In the genomic region with DNA sequence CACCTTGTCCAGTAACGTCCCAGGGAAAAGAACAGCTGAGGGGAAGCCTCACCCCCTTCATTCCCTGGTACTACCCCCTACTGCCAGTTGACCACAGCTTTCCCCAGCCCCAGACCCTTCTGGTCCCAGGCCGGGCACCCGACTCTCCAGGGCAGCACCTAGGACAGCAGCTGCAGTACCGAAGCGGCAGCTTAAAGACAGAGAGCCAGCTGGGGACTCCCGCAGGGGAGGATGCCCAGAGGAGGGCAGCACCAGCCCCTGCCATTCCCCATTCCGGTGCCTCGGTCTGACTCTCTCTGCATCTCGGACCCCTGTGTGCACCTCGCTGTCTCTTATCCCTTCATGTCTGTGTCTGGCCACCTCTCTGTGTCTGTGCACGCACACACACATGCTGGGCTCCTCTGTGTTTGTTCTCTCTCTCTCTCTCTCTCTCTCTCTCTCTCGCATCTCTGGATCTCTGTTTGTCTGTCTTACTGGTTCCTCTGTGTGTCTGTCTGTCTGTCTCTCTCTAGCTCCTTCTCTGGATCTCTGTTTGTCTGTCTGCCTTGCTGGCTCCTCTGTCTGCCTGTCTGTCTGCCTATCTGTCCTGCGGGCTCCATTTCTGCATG, we compare ENCODE assay signal across 9 cellular contexts. TPM values are rescaled to one million over a fixed set of nuclear protein-coding genes. Genes with fewer than 3 reads are reported as not detected.
DNase-seq lines count a peak whose midpoint lies in the region; ATAC-seq and TF ChIP-seq lines count a peak whose summit lies in the region.
"Had no signal": no experiment of that assay in that cellular context is flagged by ENCODE, and none has a peak within 500 bp of the region (broad histone marks: within the 10 kb centered on the region; RNA-seq: fewer than 3 reads in every experiment).

No MANE protein-coding gene starts in this region.

- peak in 1 of 2 donors; percentile 35 for TF ChIP-seq CTCF in fibroblast of lung (conservative IDR thresholded peaks at IDR 0.05 in 1 of 2, IDR thresholded peaks at IDR 0.05 in 1 of 2; ENCODE audit: low read depth in 1 of 2, low read length in 2 of 2)
- TF ChIP-seq CTCF in omental fat pad (IDR thresholded peaks at IDR 0.05): no peak

- H3K4me3 ChIP-seq in GM23248 (no peak overlapping the region), fibroblast of lung (replicated peaks in 1 of 4; ENCODE audit: control extremely low read depth in 1 of 4, insufficient read depth in 1 of 4, low read depth in 3 of 4, low read length in 4 of 4) (no peak overlapping the region)
- H3K4me3 ChIP-seq: ovary had no signal

- H3K9me2 ChIP-seq in GM23248 (ENCODE audit: insufficient read depth): no peaks in the 10 kb centered on the region

- 8 to 10% methylated on average over 11 to 13 of the region's 13 CpGs for WGBS in GM23248 (ENCODE audit: low coverage in 1 of 2, low lambda C conversion rate in 2 of 2, missing lambda C conversion rate in 2 of 2), 2 experiments

- H3K9ac ChIP-seq in GM23248 (no peak overlapping the region), fibroblast of lung (ENCODE audit: insufficient read depth, low read length) (no peak overlapping the region)

- H4K20me1 ChIP-seq in GM23248 (ENCODE audit: insufficient read depth): no peaks in the 10 kb centered on the region
- H4K20me1 ChIP-seq in fibroblast of lung (ENCODE audit: control insufficient read depth, extremely low read depth, insufficient read depth, low read length): no peaks in the 10 kb centered on the region

- DNase-seq in D341Med (ENCODE audit: low spot score): peak; percentile 82
- peak; percentile 77 for DNase-seq in GM23248
- peak; percentile 43 for DNase-seq in NCI-H345 treated with DMSO at 0.1 percent for 48 hours (lab: John Stamatoyannopoulos, UW; ENCODE audit: unreplicated experiment)
- peak; percentile 49 for DNase-seq in activated T-cell treated with anti-CD3 and anti-CD28 coated beads for 1 hour (ENCODE audit: low read depth)
- DNase-seq in fibroblast of lung (ENCODE audit: low read depth in 2 of 2): peak; percentile 29 to 66
- DNase-seq in omental fat pad (ENCODE audit: low spot score): no peak
- no peak for DNase-seq in NCI-H2029 (lab: John Stamatoyannopoulos, UW)

- in situ Hi-C loops in GM23248 (cut with MboI): no loop called here

- H3K79me2 ChIP-seq in GM23248 (ENCODE audit: insufficient read depth) (no peaks in the 10 kb centered on the region), fibroblast of lung (ENCODE audit: control insufficient read depth, insufficient read depth, low read length) (no peaks in the 10 kb centered on the region)

- H3K4me1 ChIP-seq in GM23248 (ENCODE audit: insufficient read depth): peaks cover 8% of the 10 kb centered on the region; the same call in 1 of the 2 replicates
- no peaks in the 10 kb centered on the region for H3K4me1 ChIP-seq in fibroblast of lung (ENCODE audit: control insufficient read depth, extremely low read depth, insufficient read depth, low read length)

- H3K36me3 ChIP-seq in GM23248 (ENCODE audit: low read depth) (no peaks in the 10 kb centered on the region), fibroblast of lung (ENCODE audit: control insufficient read depth, insufficient read depth, low read length) (no peaks in the 10 kb centered on the region)
- H3K36me3 ChIP-seq: ovary had no signal

- H3K27me3 ChIP-seq in GM23248 (replicated peaks; ENCODE audit: insufficient read depth): peaks cover 6% of the 10 kb centered on the region; the same call in 1 of the 2 replicates
- peaks cover 8% of the 10 kb centered on the region for H3K27me3 ChIP-seq in fibroblast of lung (ENCODE audit: control insufficient read depth, insufficient read depth, low read length)
- H3K27me3 ChIP-seq: ovary had no signal

- no peaks in the 10 kb centered on the region for H3F3A ChIP-seq in GM23248 (ENCODE audit: insufficient read depth)

- H3K4me2 ChIP-seq in GM23248 (ENCODE audit: unreplicated experiment) (no peak overlapping the region), fibroblast of lung (ENCODE audit: extremely low read depth, insufficient read depth, low read length) (no peak overlapping the region)

- H3K9me3 ChIP-seq in GM23248 (ENCODE audit: low read depth) (no peaks in the 10 kb centered on the region), fibroblast of lung (ENCODE audit: control insufficient read depth, insufficient read depth, low read depth, low read length) (no peaks in the 10 kb centered on the region)
- H3K9me3 ChIP-seq: ovary had no signal

- ATAC-seq in omental fat pad (ENCODE audit: low FRiP score) (peak; percentile 36), GM18870 (IDR thresholded peaks at IDR 0.05; ENCODE audit: unreplicated experiment) (no peak)

- H3K27ac ChIP-seq in GM23248 (no peak overlapping the region), fibroblast of lung (ENCODE audit: insufficient read depth, low read length) (no peak overlapping the region)
- H3K27ac ChIP-seq: ovary had no signal

- H2AFZ ChIP-seq in GM23248: no peak overlapping the region
- no peak overlapping the region for H2AFZ ChIP-seq in fibroblast of lung (ENCODE audit: low read length)

RNA-seq across cellular contexts. Expression of a gene that starts 9.4 kb away (rescaled TPM):
- 0.51 TPM in 1 of 2 replicates, not detected in the other for total RNA-seq in GM23248 (2014; rRNA removed; shearing (Covaris generic))
- polyA plus RNA-seq in GM23248 (2016; fragmentation: Nextera tagmentation; extraction: Ambion mirVana) (0.04 TPM in 1 of 2 replicates, not detected in the other), fibroblast of lung (not detected in 2 replicates)
- total RNA-seq in fibroblast of lung (under 0.01 and 0.26 TPM in 2 replicates), omental fat pad (10 to 100 TPM in 1 of 4 donors, 1 to 10 TPM in 3; 2.0 to 29.7 (median 6.6) TPM)
- polyA plus RNA-seq in fibroblast of lung (2012): not detected in 2 replicates
- polyA minus RNA-seq in fibroblast of lung (ENCODE audit: low replicate concordance): not detected in 2 replicates

Comparison
In these comparisons a context has a peak if more than half of its experiments do, and no peak if none do; other contexts are left out.
1. DNase-seq: peak in D341Med (single experiment), GM23248 (single experiment), NCI-H345 treated with DMSO at 0.1 percent for 48 hours (single experiment), activated T-cell treated with anti-CD3 and anti-CD28 coated beads for 1 hour (single experiment) and fibroblast of lung (2 of 2); none in omental fat pad (single experiment) and NCI-H2029 (single experiment).